In genomic region chr3:193944161-193944884, GRCh38 we compare ENCODE assay signal across 11 cellular contexts.
"Had no signal": no experiment of that assay in that cellular context is flagged by ENCODE, and none has a peak within 500 bp of the region (broad histone marks: within the 10 kb centered on the region; RNA-seq: fewer than 3 reads in every experiment).

No MANE protein-coding gene starts in this region.

- H3K36me3 Mint-ChIP-seq: activated CD8-positive, alpha-beta memory T cell treated with anti-CD3 and anti-CD28 coated beads, Interleukin-2, amount 10 ng/mL, durations not matched to agents 7 days and 5 days; activated naive CD4-positive, alpha-beta T cell treated with anti-CD3 and anti-CD28 coated beads, Interleukin-2, amount 10 ng/mL, durations not matched to agents 7 days and 5 days; stimulated activated effector memory CD8-positive, alpha-beta T cell treated with anti-CD3 and anti-CD28 coated beads, Interleukin-12 subunit alpha, Interleukin-12 subunit beta, amount 100 ng/mL, for 72 hours; T-cell had no signal

- H3K9me3 Mint-ChIP-seq: activated naive CD4-positive, alpha-beta T cell treated with anti-CD3 and anti-CD28 coated beads, Interleukin-2, amount 10 ng/mL, durations not matched to agents 7 days and 5 days; activated T-cell treated with anti-CD3 and anti-CD28 coated beads, Interleukin-2, amount 50 U/mL, for 24 hours; stimulated activated effector memory CD8-positive, alpha-beta T cell treated with anti-CD3 and anti-CD28 coated beads, Interleukin-12 subunit alpha, Interleukin-12 subunit beta, amount 100 ng/mL, for 72 hours; T-cell had no signal

- H3K4me1 Mint-ChIP-seq: activated CD8-positive, alpha-beta memory T cell treated with anti-CD3 and anti-CD28 coated beads, Interleukin-2, amount 10 ng/mL, durations not matched to agents 7 days and 5 days; activated naive CD4-positive, alpha-beta T cell treated with anti-CD3 and anti-CD28 coated beads, Interleukin-2, amount 10 ng/mL, durations not matched to agents 7 days and 5 days; stimulated activated effector memory CD8-positive, alpha-beta T cell treated with anti-CD3 and anti-CD28 coated beads, Interleukin-12 subunit alpha, Interleukin-12 subunit beta, amount 100 ng/mL, for 72 hours had no signal

- H3K27ac Mint-ChIP-seq: activated CD8-positive, alpha-beta memory T cell treated with anti-CD3 and anti-CD28 coated beads, Interleukin-2, amount 10 ng/mL, durations not matched to agents 7 days and 5 days; activated naive CD4-positive, alpha-beta T cell treated with anti-CD3 and anti-CD28 coated beads, Interleukin-2, amount 10 ng/mL, durations not matched to agents 7 days and 5 days; activated T-cell treated with anti-CD3 and anti-CD28 coated beads, Interleukin-2, amount 50 U/mL, for 24 hours; stimulated activated effector memory CD8-positive, alpha-beta T cell treated with anti-CD3 and anti-CD28 coated beads, Interleukin-12 subunit alpha, Interleukin-12 subunit beta, amount 100 ng/mL, for 72 hours; T-cell had no signal

- H3K27ac ChIP-seq: parathyroid adenoma had no signal

- H3K4me3 Mint-ChIP-seq: activated CD8-positive, alpha-beta memory T cell treated with anti-CD3 and anti-CD28 coated beads, Interleukin-2, amount 10 ng/mL, durations not matched to agents 7 days and 5 days; activated naive CD4-positive, alpha-beta T cell treated with anti-CD3 and anti-CD28 coated beads, Interleukin-2, amount 10 ng/mL, durations not matched to agents 7 days and 5 days; activated T-cell treated with anti-CD3 and anti-CD28 coated beads, Interleukin-2, amount 50 U/mL, for 24 hours; stimulated activated effector memory CD8-positive, alpha-beta T cell treated with anti-CD3 and anti-CD28 coated beads, Interleukin-12 subunit alpha, Interleukin-12 subunit beta, amount 100 ng/mL, for 72 hours; T-cell had no signal

- H3K79me2 ChIP-seq: parathyroid adenoma had no signal

- H2AFZ ChIP-seq: parathyroid adenoma had no signal

- H3K9ac ChIP-seq: parathyroid adenoma had no signal

- DNase-seq: activated CD4-positive, alpha-beta T cell treated with anti-CD3 and anti-CD28 coated beads, Interleukin-2, amount 50 U/mL, for 48 hours; activated CD8-positive, alpha-beta memory T cell treated with anti-CD3 and anti-CD28 coated beads, Interleukin-2, amount 10 ng/mL, durations not matched to agents 7 days and 5 days; activated naive CD4-positive, alpha-beta T cell treated with anti-CD3 and anti-CD28 coated beads, Interleukin-2, amount 10 ng/mL, durations not matched to agents 7 days and 5 days; activated T-cell treated with anti-CD3 and anti-CD28 coated beads, Interleukin-2, amount 50 U/mL, for 24 hours; foreskin fibroblast; left colon; midbrain; T-cell had no signal

- ATAC-seq: activated CD8-positive, alpha-beta memory T cell treated with anti-CD3 and anti-CD28 coated beads, Interleukin-2, amount 10 ng/mL, durations not matched to agents 7 days and 5 days; stimulated activated effector memory CD8-positive, alpha-beta T cell treated with anti-CD3 and anti-CD28 coated beads, Interleukin-12 subunit alpha, Interleukin-12 subunit beta, amount 100 ng/mL, for 72 hours; T-cell had no signal

- H3K4me3 ChIP-seq: lung had no signal
